Comparison of ENCODE assay signal across 20 cellular contexts in the genomic region with DNA sequence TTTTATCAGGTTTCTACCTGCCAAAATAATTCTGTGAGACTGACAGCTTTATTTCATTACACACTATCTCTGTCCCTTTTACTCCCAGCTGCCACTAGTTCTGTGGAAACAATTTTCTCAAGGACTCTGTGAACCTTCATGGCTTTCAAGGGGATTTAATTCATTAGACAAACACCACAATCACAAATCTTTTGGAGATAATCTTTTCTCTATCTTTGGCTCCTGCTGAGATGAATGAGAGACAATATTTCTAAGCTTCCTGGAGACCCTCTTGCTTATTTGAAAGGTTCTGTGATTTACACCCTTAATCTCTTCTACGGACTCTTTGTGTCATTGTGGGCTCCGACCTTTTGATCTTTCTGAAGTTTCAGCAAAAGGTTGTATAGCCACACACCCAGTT.
A peak's percentile ranks its signal among the peaks of the same experiment; 100 is the strongest.
DNase-seq lines count a peak whose midpoint lies in the region; ATAC-seq, FAIRE-seq and TF ChIP-seq lines count a peak whose summit lies in the region.
"Had no signal": no experiment of that assay in that cellular context is flagged by ENCODE, and none has a peak within 500 bp of the region (broad histone marks: within the 10 kb centered on the region; RNA-seq: fewer than 3 reads in every experiment).

No MANE protein-coding gene starts in this region.

- no peak overlapping the region for H3K27ac Mint-ChIP-seq in stimulated activated effector memory CD8-positive, alpha-beta T cell treated with anti-CD3 and anti-CD28 coated beads, Interleukin-12 subunit alpha, Interleukin-12 subunit beta, amount 100 ng/mL, for 72 hours
- H3K27ac Mint-ChIP-seq: CD14-positive monocyte; CD8-positive, alpha-beta T cell; HFFc6 had no signal

- CTCF ChIA-PET in A673 (lab: Charles Lee) = no interaction called here

- no peaks in the 10 kb centered on the region for H3K9me3 ChIP-seq in A673 (ENCODE audit: low read depth, low read length, poor library complexity, severe bottlenecking)
- H3K9me3 ChIP-seq: A549, HAP-1 had no signal

- no peaks in the 10 kb centered on the region for H3K4me1 Mint-ChIP-seq in stimulated activated effector memory CD8-positive, alpha-beta T cell treated with anti-CD3 and anti-CD28 coated beads, Interleukin-12 subunit alpha, Interleukin-12 subunit beta, amount 100 ng/mL, for 72 hours
- H3K4me1 Mint-ChIP-seq: CD14-positive monocyte had no signal

- DNase-seq in A673 (ENCODE audit: low spot score) = peak; percentile 1
- no peak for DNase-seq in D721Med (ENCODE audit: insufficient read length, low spot score)
- peak; percentile 81 for DNase-seq in NCI-H82 (lab: John Stamatoyannopoulos, UW)
- peak; percentile 15 for DNase-seq in left kidney (ENCODE audit: low read depth, low spot score)
- DNase-seq in GM12891 (ENCODE audit: insufficient read length, low spot score) = no peak
- DNase-seq in stimulated activated effector memory CD8-positive, alpha-beta T cell treated with anti-CD3 and anti-CD28 coated beads, Interleukin-12 subunit alpha, Interleukin-12 subunit beta, amount 100 ng/mL, for 72 hours (ENCODE audit: low spot score in 2 of 2) = no peak
- no peak for DNase-seq in stimulated activated CD4-positive, alpha-beta T cell treated with anti-CD3 and anti-CD28 coated beads, Interleukin-2, amount 100 ng/mL, for 24 hours
- no peak for DNase-seq in cerebellar nuclear complex (lab: John Stamatoyannopoulos, UW)
- DNase-seq: CD8-positive, alpha-beta T cell; COR-L47; DND-41; GDM1; HFFc6; IMR-90 had no signal

- intact Hi-C loops in A673 (cut with micrococcal nuclease; ENCODE audit: unreplicated experiment) = no loop called here

- no peak for ATAC-seq in stimulated activated effector memory CD8-positive, alpha-beta T cell treated with anti-CD3 and anti-CD28 coated beads, Interleukin-12 subunit alpha, Interleukin-12 subunit beta, amount 100 ng/mL, for 72 hours
- ATAC-seq: A549; CD8-positive, alpha-beta T cell had no signal

- peaks cover 16% of the 10 kb centered on the region for H3K9me3 Mint-ChIP-seq in stimulated activated effector memory CD8-positive, alpha-beta T cell treated with anti-CD3 and anti-CD28 coated beads, Interleukin-12 subunit alpha, Interleukin-12 subunit beta, amount 100 ng/mL, for 72 hours

- no peak overlapping the region for H3K27ac ChIP-seq in A673 (ENCODE audit: low read depth, low read length, poor library complexity, severe bottlenecking)
- H3K27ac ChIP-seq: A549, HL-60 had no signal

- no peak for TF ChIP-seq POLR2A in GM12891 (IDR thresholded peaks at IDR 0.05; ENCODE audit: low read depth, low read length)

- H3K4me3 ChIP-seq in A673 (ENCODE audit: low read depth, low read length, poor library complexity, severe bottlenecking) = no peak overlapping the region
- H3K4me3 ChIP-seq: A549, HAP-1 had no signal

- FAIRE-seq in D721Med (lab: Jason Lieb, UNC) (peak; percentile 83), GM12891 (lab: Jason Lieb, UNC) (no peak)
- FAIRE-seq: A549, GM19239, H1 had no signal

- BruUV-seq in A673 (replicated peaks; lab: Mats Ljungman, UMichigan) = no TSS peak

- no peaks in the 10 kb centered on the region for H3K36me3 ChIP-seq in A673 (ENCODE audit: insufficient read depth, low read length, poor library complexity, severe bottlenecking)
- H3K36me3 ChIP-seq: HAP-1 had no signal

- H3K36me3 Mint-ChIP-seq in stimulated activated effector memory CD8-positive, alpha-beta T cell treated with anti-CD3 and anti-CD28 coated beads, Interleukin-12 subunit alpha, Interleukin-12 subunit beta, amount 100 ng/mL, for 72 hours = no peaks in the 10 kb centered on the region
- H3K36me3 Mint-ChIP-seq: CD14-positive monocyte; CD8-positive, alpha-beta T cell had no signal

- H3K27me3 ChIP-seq in A673 (replicated peaks; ENCODE audit: insufficient read depth, low read depth, low read length, poor library complexity) = no peaks in the 10 kb centered on the region

- TF ChIP-seq CTCF in A673 (conservative IDR thresholded peaks at IDR 0.05; ENCODE audit: low read depth, low read length) (no peak), D721Med (IDR thresholded peaks at IDR 0.05; ENCODE audit: insufficient read depth, missing control alignments) (no peak)

- no peak overlapping the region for H3K4me3 Mint-ChIP-seq in stimulated activated effector memory CD8-positive, alpha-beta T cell treated with anti-CD3 and anti-CD28 coated beads, Interleukin-12 subunit alpha, Interleukin-12 subunit beta, amount 100 ng/mL, for 72 hours
- H3K4me3 Mint-ChIP-seq: CD14-positive monocyte; CD8-positive, alpha-beta T cell; HFFc6 had no signal

- H3K4me1 ChIP-seq in A673 (ENCODE audit: insufficient read depth, low read length, poor library complexity, severe bottlenecking) = no peaks in the 10 kb centered on the region
- H3K4me1 ChIP-seq: A549, HAP-1 had no signal

- POLR2A ChIA-PET in A673 (lab: Charles Lee; ENCODE audit: low non-redundant PET) = no interaction called here

TF ChIP-seq in GM12891, 5 proteins besides CTCF, POLR2A, EP300 and RAD21:
- TF ChIP-seq SPI1 (IDR thresholded peaks at IDR 0.05; ENCODE audit: low read depth, low read length) = no peak
- no peak for TF ChIP-seq POLR2AphosphoS5 (IDR thresholded peaks at IDR 0.05; ENCODE audit: low read depth, low read length)
- no peak for TF ChIP-seq PAX5 (IDR thresholded peaks at IDR 0.05; ENCODE audit: insufficient read depth, low read length, severe bottlenecking)
- TF ChIP-seq POU2F2 (IDR thresholded peaks at IDR 0.05; ENCODE audit: low read depth, low read length) = no peak
- TF ChIP-seq TAF1 (IDR thresholded peaks at IDR 0.05; ENCODE audit: low read depth, low read length) = no peak

Comparison
In these comparisons a context has a peak if more than half of its experiments do, and no peak if none do; other contexts are left out.
1. DNase-seq: peak in A673 (single experiment), NCI-H82 (single experiment) and left kidney (single experiment); none in D721Med (single experiment), GM12891 (single experiment), stimulated activated effector memory CD8-positive, alpha-beta T cell treated with anti-CD3 and anti-CD28 coated beads, Interleukin-12 subunit alpha, Interleukin-12 subunit beta, amount 100 ng/mL, for 72 hours (0 of 2), stimulated activated CD4-positive, alpha-beta T cell treated with anti-CD3 and anti-CD28 coated beads, Interleukin-2, amount 100 ng/mL, for 24 hours (0 of 2) and cerebellar nuclear complex (0 of 2).